In genomic region chr17:19431691-19432090, GRCh38 we compare ENCODE assay signal across 39 cellular contexts. TPM values are rescaled to one million over a fixed set of nuclear protein-coding genes. Genes with fewer than 3 reads are reported as not detected.
"Had no signal": no experiment of that assay in that cellular context is flagged by ENCODE, and none has a peak within 500 bp of the region (broad histone marks: within the 10 kb centered on the region; RNA-seq: fewer than 3 reads in every experiment).

No MANE protein-coding gene starts in this region.

- H3K4me1 Mint-ChIP-seq: activated CD4-positive, alpha-beta T cell treated with anti-CD3 and anti-CD28 coated beads for 36 hours; activated CD4-positive, alpha-beta T cell treated with anti-CD3 and anti-CD28 coated beads, Interleukin-2, amount 10 ng/mL, durations not matched to agents 24 days and 14 days; activated CD8-positive, alpha-beta memory T cell treated with anti-CD3 and anti-CD28 coated beads, Interleukin-2, amount 10 ng/mL, durations not matched to agents 7 days and 5 days; activated T-helper 17 cell treated with anti-CD3 and anti-CD28 coated beads, Interleukin-2, amount 50 U/mL, for 72 hours; T-helper 17 cell had no signal

- H3K9me3 Mint-ChIP-seq: activated CD4-positive, alpha-beta memory T cell treated with anti-CD3 and anti-CD28 coated beads for 36 hours; activated CD4-positive, alpha-beta T cell treated with anti-CD3 and anti-CD28 coated beads, Interleukin-2, amount 10 ng/mL, durations not matched to agents 24 days and 14 days; activated T-cell treated with anti-CD3 and anti-CD28 coated beads, Interleukin-2, amount 50 U/mL, for 24 hours; activated T-helper 17 cell treated with anti-CD3 and anti-CD28 coated beads, Interleukin-2, amount 50 U/mL, for 72 hours; effector memory CD8-positive, alpha-beta T cell; T-helper 2 cell treated with Interferon-gamma antibody and Interleukin-4, amounts not matched to agents 5 μg/mL and 100 μg/mL, for 36 hours had no signal

- H3K36me3 Mint-ChIP-seq: activated CD4-positive, alpha-beta memory T cell treated with anti-CD3 and anti-CD28 coated beads for 36 hours; activated CD8-positive, alpha-beta memory T cell treated with anti-CD3 and anti-CD28 coated beads, Interleukin-2, amount 10 ng/mL, durations not matched to agents 7 days and 5 days; activated naive CD8-positive, alpha-beta T cell had no signal

- H3K27ac Mint-ChIP-seq: activated CD4-positive, alpha-beta memory T cell treated with anti-CD3 and anti-CD28 coated beads for 36 hours; activated CD4-positive, alpha-beta T cell treated with anti-CD3 and anti-CD28 coated beads for 36 hours; activated CD4-positive, alpha-beta T cell treated with anti-CD3 and anti-CD28 coated beads, Interleukin-2, amount 10 ng/mL, durations not matched to agents 24 days and 14 days; activated CD8-positive, alpha-beta memory T cell treated with anti-CD3 and anti-CD28 coated beads, Interleukin-2, amount 10 ng/mL, durations not matched to agents 7 days and 5 days; activated CD8-positive, alpha-beta T cell treated with anti-CD3 and anti-CD28 coated beads, Interleukin-2, amount 10 ng/mL, durations not matched to agents 7 days and 5 days; activated naive CD8-positive, alpha-beta T cell; activated T-cell treated with anti-CD3 and anti-CD28 coated beads, Interleukin-2, amount 50 U/mL, for 24 hours; activated T-helper 17 cell treated with anti-CD3 and anti-CD28 coated beads, Interleukin-2, amount 50 U/mL, for 72 hours; effector memory CD8-positive, alpha-beta T cell; T-helper 17 cell; T-helper 2 cell treated with Interferon-gamma antibody and Interleukin-4, amounts not matched to agents 5 μg/mL and 100 μg/mL, for 36 hours had no signal

- H3K27me3 ChIP-seq: brain microvascular endothelial cell, esophagus squamous epithelium, gastroesophageal sphincter had no signal

- H3K4me3 ChIP-seq: esophagus squamous epithelium, gastroesophageal sphincter had no signal

- H3K36me3 ChIP-seq: brain microvascular endothelial cell, esophagus squamous epithelium, gastroesophageal sphincter, WERI-Rb-1 had no signal

- H3K27me3 Mint-ChIP-seq: activated CD4-positive, alpha-beta memory T cell treated with anti-CD3 and anti-CD28 coated beads for 36 hours; activated CD4-positive, alpha-beta T cell treated with anti-CD3 and anti-CD28 coated beads for 36 hours; activated T-cell treated with anti-CD3 and anti-CD28 coated beads, Interleukin-2, amount 50 U/mL, for 24 hours; activated T-helper 17 cell treated with anti-CD3 and anti-CD28 coated beads, Interleukin-2, amount 50 U/mL, for 72 hours; T-helper 17 cell had no signal

- H3K9me3 ChIP-seq: esophagus squamous epithelium, gastroesophageal sphincter had no signal

- DNase-seq: activated CD4-positive, alpha-beta memory T cell treated with anti-CD3 and anti-CD28 coated beads for 36 hours; activated CD4-positive, alpha-beta T cell treated with anti-CD3 and anti-CD28 coated beads for 36 hours; activated CD4-positive, alpha-beta T cell treated with anti-CD3 and anti-CD28 coated beads, Interleukin-2, amount 10 ng/mL, durations not matched to agents 24 days and 14 days; activated CD4-positive, CD25-positive, alpha-beta regulatory T cell; activated CD4-positive, CD25-positive, alpha-beta regulatory T cell treated with anti-CD3 and anti-CD28 coated beads, Interleukin-2, amount 50 U/mL, for 72 hours; activated CD8-positive, alpha-beta memory T cell treated with anti-CD3 and anti-CD28 coated beads, Interleukin-2, amount 10 ng/mL, durations not matched to agents 7 days and 5 days; activated CD8-positive, alpha-beta memory T cell treated with anti-CD3 and anti-CD28 coated beads, Interleukin-2, amount 50 U/mL, for 4 hours; activated CD8-positive, alpha-beta T cell treated with anti-CD3 and anti-CD28 coated beads, Interleukin-2, amount 10 ng/mL, durations not matched to agents 7 days and 5 days; activated effector memory CD4-positive, alpha-beta T cell treated with Interleukin-2 at 50 U/mL for 16 hours; activated gamma-delta T cell treated with Interleukin-2 at 50 U/mL for 16 hours; activated naive CD4-positive, alpha-beta T cell treated with anti-CD3 and anti-CD28 coated beads, Interleukin-2, amount 50 U/mL, for 16 hours; activated naive CD4-positive, alpha-beta T cell treated with Interleukin-2 at 50 U/mL for 16 hours; activated T-cell treated with anti-CD3 and anti-CD28 coated beads, Interleukin-2, amount 50 U/mL, for 24 hours; amniotic stem cell; anterior cingulate cortex; brain microvascular endothelial cell; caudate nucleus; cortex of kidney; dermis blood vessel endothelial cell; effector CD4-positive, alpha-beta T cell; effector memory CD8-positive, alpha-beta T cell; esophagus squamous epithelium; foreskin melanocyte; T-helper 1 cell; T-helper 17 cell; T1000; WERI-Rb-1 had no signal

- FAIRE-seq: astrocyte, bronchial epithelial cell, colon, endometrium, endothelial cell of umbilical vein had no signal

- H3K4me3 Mint-ChIP-seq: activated CD4-positive, alpha-beta memory T cell treated with anti-CD3 and anti-CD28 coated beads for 36 hours; activated CD4-positive, alpha-beta T cell treated with anti-CD3 and anti-CD28 coated beads for 36 hours; activated CD4-positive, alpha-beta T cell treated with anti-CD3 and anti-CD28 coated beads, Interleukin-2, amount 10 ng/mL, durations not matched to agents 24 days and 14 days; activated CD8-positive, alpha-beta memory T cell treated with anti-CD3 and anti-CD28 coated beads, Interleukin-2, amount 10 ng/mL, durations not matched to agents 7 days and 5 days; activated CD8-positive, alpha-beta T cell treated with anti-CD3 and anti-CD28 coated beads, Interleukin-2, amount 10 ng/mL, durations not matched to agents 7 days and 5 days; activated naive CD8-positive, alpha-beta T cell; activated T-cell treated with anti-CD3 and anti-CD28 coated beads, Interleukin-2, amount 50 U/mL, for 24 hours; activated T-helper 17 cell treated with anti-CD3 and anti-CD28 coated beads, Interleukin-2, amount 50 U/mL, for 72 hours; effector memory CD8-positive, alpha-beta T cell; T-helper 17 cell; T-helper 2 cell treated with Interferon-gamma antibody and Interleukin-4, amounts not matched to agents 5 μg/mL and 100 μg/mL, for 36 hours had no signal

- ATAC-seq: activated CD4-positive, alpha-beta T cell treated with anti-CD3 and anti-CD28 coated beads for 36 hours; activated CD8-positive, alpha-beta memory T cell treated with anti-CD3 and anti-CD28 coated beads, Interleukin-2, amount 10 ng/mL, durations not matched to agents 7 days and 5 days; activated CD8-positive, alpha-beta T cell treated with anti-CD3 and anti-CD28 coated beads, Interleukin-2, amount 10 ng/mL, durations not matched to agents 7 days and 5 days; activated T-helper 17 cell treated with anti-CD3 and anti-CD28 coated beads, Interleukin-2, amount 50 U/mL, for 72 hours; effector memory CD8-positive, alpha-beta T cell; gastroesophageal sphincter; T-helper 17 cell had no signal

- H3K27ac ChIP-seq: brain microvascular endothelial cell, epithelial cell of prostate, esophagus squamous epithelium, gastroesophageal sphincter, WERI-Rb-1 had no signal

RNA-seq across cellular contexts. Expression of gene MFAP4, which starts 44.7 kb away (rescaled TPM):
- total RNA-seq: activated CD4-positive, alpha-beta memory T cell treated with anti-CD3 and anti-CD28 coated beads for 36 hours; activated CD4-positive, alpha-beta T cell treated with anti-CD3 and anti-CD28 coated beads for 36 hours; activated CD4-positive, alpha-beta T cell treated with anti-CD3 and anti-CD28 coated beads, Interleukin-2, amount 10 ng/mL, durations not matched to agents 24 days and 14 days; activated CD8-positive, alpha-beta memory T cell treated with anti-CD3 and anti-CD28 coated beads for 36 hours; activated CD8-positive, alpha-beta memory T cell treated with anti-CD3 and anti-CD28 coated beads, Interleukin-2, amount 10 ng/mL, durations not matched to agents 7 days and 5 days; activated CD8-positive, alpha-beta T cell treated with anti-CD3 and anti-CD28 coated beads, Interleukin-2, amount 10 ng/mL, durations not matched to agents 7 days and 5 days; activated T-helper 17 cell treated with anti-CD3 and anti-CD28 coated beads, Interleukin-2, amount 50 U/mL, for 72 hours; dermis blood vessel endothelial cell; endothelial cell of umbilical vein; glomerular endothelial cell; T-helper 17 cell had no signal
- polyA plus RNA-seq: endothelial cell of umbilical vein had no signal
